ENCODE assay signal across 10 cellular contexts in the genomic region with DNA sequence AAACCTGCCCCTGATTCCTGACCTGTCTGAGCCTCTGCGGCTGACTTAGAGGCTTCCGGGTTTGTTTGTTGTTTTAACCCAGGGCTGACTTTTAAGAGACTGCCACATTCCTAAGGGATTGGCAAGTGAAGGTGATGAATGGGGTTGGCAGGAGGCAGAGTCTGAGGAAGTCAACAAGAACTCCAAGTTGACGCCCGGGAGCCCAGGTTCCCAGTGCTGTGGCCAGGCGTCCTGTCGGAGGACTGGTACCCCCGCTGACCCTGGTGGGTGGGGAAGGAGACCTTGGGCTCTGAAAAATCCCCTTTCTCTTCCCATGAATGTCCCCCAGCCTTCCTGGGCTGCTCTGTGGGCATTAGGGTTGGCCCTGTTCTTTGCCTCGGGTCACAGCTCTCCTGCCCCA. TPM values are rescaled to one million over a fixed set of nuclear protein-coding genes. Genes with fewer than 3 reads are reported as not detected.
A peak's percentile ranks its signal among the peaks of the same experiment; 100 is the strongest.
DNase-seq lines count a peak whose midpoint lies in the region; ATAC-seq and TF ChIP-seq lines count a peak whose summit lies in the region.
"Had no signal": no experiment of that assay in that cellular context is flagged by ENCODE, and none has a peak within 500 bp of the region (broad histone marks: within the 10 kb centered on the region; RNA-seq: fewer than 3 reads in every experiment).

No MANE protein-coding gene starts in this region.

- no peaks in the 10 kb centered on the region for H3F3A ChIP-seq in GM23338 (replicated peaks; ENCODE audit: low read depth)

- H3K27me3 ChIP-seq in GM23338 (ENCODE audit: insufficient read depth), result no peaks in the 10 kb centered on the region
- H3K27me3 ChIP-seq in gastroesophageal sphincter, result no peaks in the 10 kb centered on the region
- H3K27me3 ChIP-seq in sigmoid colon, result no peaks in the 10 kb centered on the region

- intact Hi-C loops in sigmoid colon (cut with DNase I), result no loop called here

- H3K4me1 ChIP-seq in GM23338 (ENCODE audit: insufficient read depth), result peaks cover 10% of the 10 kb centered on the region
- H3K4me1 ChIP-seq in gastroesophageal sphincter, result peaks cover 0 to 48% (median 30%) of the 10 kb centered on the region in 3 donors
- H3K4me1 ChIP-seq in sigmoid colon, result peaks cover 0 to 18% (median 5%) of the 10 kb centered on the region in 4 donors

- TF ChIP-seq EP300 in gastroesophageal sphincter (IDR thresholded peaks at IDR 0.05), result no peak
- TF ChIP-seq EP300 in sigmoid colon (IDR thresholded peaks at IDR 0.05), result no peak

- no peak overlapping the region for H3K4me3 ChIP-seq in GM23338
- H3K4me3 ChIP-seq in gastroesophageal sphincter, result no peak overlapping the region
- no peak overlapping the region for H3K4me3 ChIP-seq in sigmoid colon

- no peaks in the 10 kb centered on the region for H3K79me2 ChIP-seq in GM23338 (replicated peaks; ENCODE audit: insufficient read depth)

- H2AFZ ChIP-seq in GM23338, result no peak overlapping the region

- peaks cover 13% of the 10 kb centered on the region; the same call in 2 of the 3 replicates for H3K4me1 Mint-ChIP-seq in GM23338

- no peak overlapping the region for H3K27ac ChIP-seq in GM23338 (ENCODE audit: low read depth)
- peak overlapping the region in 3 of 4 donors; percentile 21 to 61 (median 53) for H3K27ac ChIP-seq in gastroesophageal sphincter
- no peak overlapping the region for H3K27ac ChIP-seq in sigmoid colon

- H3K9me2 ChIP-seq in GM23338 (ENCODE audit: insufficient read depth), result no peaks in the 10 kb centered on the region

- 0 to 48% methylated on average over 1 to 5 of the region's 8 CpGs for WGBS in gastroesophageal sphincter (ENCODE audit: low coverage in 1 of 2), 2 donors
- 38 to 67% methylated on average over 8 of the region's 8 CpGs for WGBS in sigmoid colon, 2 donors

- DNase-seq in GM23338 (ENCODE audit: low spot score) (peak; percentile 31), SW 1271 (lab: John Stamatoyannopoulos, UW) (peak; percentile 23 to 70), sigmoid colon (peak; percentile 62), germinal center (ENCODE audit: low spot score) (no peak), NCI-H446 (lab: John Stamatoyannopoulos, UW) (no peak)
- DNase-seq: NCI-H1092 treated with DMSO at 0.1 percent for 48 hours had no signal

- H3K27me3 Mint-ChIP-seq in GM23338 (ENCODE audit: insufficient read depth, low read depth, poor library complexity), result peaks cover 12% of the 10 kb centered on the region

- H3K4me3 Mint-ChIP-seq in GM23338, result no peak overlapping the region
- H3K4me3 Mint-ChIP-seq: brain had no signal

- ATAC-seq in GM23338 (peak; percentile 72), gastroesophageal sphincter (peak; percentile 46), HG03196 (IDR thresholded peaks at IDR 0.05; ENCODE audit: unreplicated experiment) (no peak), HG03354 (IDR thresholded peaks at IDR 0.05; ENCODE audit: poor library complexity, severe bottlenecking, unreplicated experiment) (no peak)

- peaks cover 18% of the 10 kb centered on the region for H3K9me3 Mint-ChIP-seq in GM23338

- TF ChIP-seq CTCF in GM23338 (conservative IDR thresholded peaks at IDR 0.05; ENCODE audit: low read depth in 2 of 2), result no peak
- no peak for TF ChIP-seq CTCF in gastroesophageal sphincter (IDR thresholded peaks at IDR 0.05)
- no peak for TF ChIP-seq CTCF in sigmoid colon (IDR thresholded peaks at IDR 0.05)

- 0 out of 2 replicates have a peak overlapping the region, but pooled peaks have one; percentile 43 for H3K4me2 ChIP-seq in GM23338

- no peak overlapping the region for H3K27ac Mint-ChIP-seq in GM23338

- H3K36me3 ChIP-seq in GM23338 (ENCODE audit: insufficient read depth) (0 out of 2 replicates have a peak, but pooled peaks cover 7% of the 10 kb centered on the region), gastroesophageal sphincter (no peaks in the 10 kb centered on the region), sigmoid colon (no peaks in the 10 kb centered on the region)

- TF ChIP-seq POLR2A in gastroesophageal sphincter (IDR thresholded peaks at IDR 0.05) (no peak), sigmoid colon (IDR thresholded peaks at IDR 0.05) (no peak)

- peaks cover 8% of the 10 kb centered on the region; the same call in 2 of the 3 replicates for H3K36me3 Mint-ChIP-seq in GM23338 (ENCODE audit: low read depth)
- H3K36me3 Mint-ChIP-seq: brain had no signal

- H4K20me1 ChIP-seq in GM23338 (replicated peaks; ENCODE audit: insufficient read depth), result no peaks in the 10 kb centered on the region

- H3K9me3 ChIP-seq in gastroesophageal sphincter (no peaks in the 10 kb centered on the region), sigmoid colon (no peaks in the 10 kb centered on the region)

TF ChIP-seq in GM23338, 12 proteins besides CTCF, POLR2A, EP300 and RAD21:
- TF ChIP-seq CREB1 (CRISPR knock-in tag; IDR thresholded peaks at IDR 0.05; ENCODE audit: low read depth) (no peak), JUNB (IDR thresholded peaks at IDR 0.05; ENCODE audit: unreplicated experiment) (no peak), STAT1 (IDR thresholded peaks at IDR 0.05; ENCODE audit: unreplicated experiment) (no peak), EZH2phosphoT487 (IDR thresholded peaks at IDR 0.05; ENCODE audit: unreplicated experiment) (no peak)

RNA-seq across cellular contexts. Expression of gene EPS8L3, which starts 19.7 kb away (rescaled TPM):
- total RNA-seq in GM23338 (2014; rRNA removed; shearing (Covaris generic)), result not detected in 2 replicates
- not detected in 2 replicates for polyA plus RNA-seq in GM23338 (2016; fragmentation: Nextera tagmentation; extraction: Ambion mirVana)
- under 1 TPM in 1 of 4 donors, not detected in 3; 0.12 TPM for total RNA-seq in gastroesophageal sphincter
- total RNA-seq in sigmoid colon, result 1 to 10 TPM in 2 of 4 donors, not detected in 2; 1.1 to 1.4 TPM
- polyA plus RNA-seq in sigmoid colon, result 100 to 1,000 TPM in 1 of 3 donors, 10 to 100 TPM in 2; 81.7 to 212 (median 84.4) TPM

RNA-seq across cellular contexts. Expression of gene GSTM3, which starts 42.6 kb away (rescaled TPM):
- 3.1 and 7.4 TPM in 2 replicates for total RNA-seq in GM23338 (2014; rRNA removed; shearing (Covaris generic))
- polyA plus RNA-seq in GM23338 (2016; fragmentation: Nextera tagmentation; extraction: Ambion mirVana) (3.9 and 4.1 TPM in 2 replicates), sigmoid colon (10 to 100 TPM; 21.6 to 64.3 (median 40.2) TPM)
- total RNA-seq in gastroesophageal sphincter (10 to 100 TPM; 70.1 to 90.9 (median 80.1) TPM), sigmoid colon (100 to 1,000 TPM in 3 of 4 donors, 10 to 100 TPM in 1; 61.1 to 143 (median 122) TPM)

Comparison
In these comparisons a context has a peak if more than half of its experiments do, and no peak if none do; other contexts are left out.
1. ATAC-seq: peak in GM23338 (single experiment) and gastroesophageal sphincter (single experiment); none in HG03196 (single experiment) and HG03354 (single experiment).
2. DNase-seq: peak in GM23338 (single experiment), SW 1271 (2 of 2) and sigmoid colon (single experiment); none in germinal center (single experiment) and NCI-H446 (0 of 2).
3. H3K27ac ChIP-seq: peak in gastroesophageal sphincter (3 of 4); none in GM23338 (single experiment) and sigmoid colon (0 of 4).